In genomic region chr1:32013386-32014198, GRCh38 we compare ENCODE assay signal across 1 cellular context.
TF ChIP-seq lines count a peak whose summit lies in the region.

Gene KHDRBS1 (plus strand): TSS chr1:32013868. CDS start chr1:32013996, 128 bp downstream.

TF ChIP-seq in K562, 482 proteins besides CTCF, POLR2A, EP300 and RAD21 (continued from another document and continues in another):
- TF ChIP-seq CCNT2 (IDR thresholded peaks at IDR 0.05; ENCODE audit: borderline replicate concordance, extremely low read depth, insufficient read length, low read depth, low read length) (peak; percentile 78), NR0B1 (IDR thresholded peaks at IDR 0.05; ENCODE audit: partially characterized antibody) (no peak), ZBTB9 (CRISPR knock-in tag; IDR thresholded peaks at IDR 0.05) (0 out of 2 replicates have a peak, but pooled peaks have one; percentile 18), NRF1 (conservative IDR thresholded peaks at IDR 0.05 in 1 of 2, IDR thresholded peaks at IDR 0.05 in 1 of 2) (peak; percentile 100), SIN3B (IDR thresholded peaks at IDR 0.05; ENCODE audit: low read depth) (peak; percentile 81; the same call in 1 of the 2 replicates), HBP1 (CRISPR knock-in tag; IDR thresholded peaks at IDR 0.05) (peak; percentile 95; the same call in 1 of the 2 replicates), GATAD2B (IDR thresholded peaks at IDR 0.05; ENCODE audit: borderline replicate concordance) (peak; percentile 79), BCLAF1 (IDR thresholded peaks at IDR 0.05; ENCODE audit: borderline replicate concordance in 1 of 2, control insufficient read depth in 1 of 2, low read depth in 2 of 2, low read length in 1 of 2) (no peak), ETV5 (CRISPR knock-in tag; IDR thresholded peaks at IDR 0.05; ENCODE audit: low read depth) (peak; percentile 85; the same call in 1 of the 2 replicates), MBD2 (IDR thresholded peaks at IDR 0.05; ENCODE audit: borderline replicate concordance, low read depth) (no peak), SAFB2 (IDR thresholded peaks at IDR 0.05; ENCODE audit: borderline replicate concordance, low read depth, low read length, severe bottlenecking) (no peak), ATF1 (CRISPR knock-in tag; IDR thresholded peaks at IDR 0.05) (no peak), ATF1 (tag; IDR thresholded peaks at IDR 0.05) (peak; percentile 81), YY1 (IDR thresholded peaks at IDR 0.05; ENCODE audit: borderline replicate concordance in 1 of 3, control insufficient read depth in 1 of 3, extremely low read depth in 1 of 3, insufficient read depth in 3 of 3, insufficient read length in 1 of 3, insufficient replicate concordance in 2 of 3, low read depth in 1 of 3, low read length in 2 of 3) (peak in 1 of 3 experiments; percentile 51), OTX1 (CRISPR knock-in tag; IDR thresholded peaks at IDR 0.05) (no peak; the same call in none of the 2 replicates), SP2 (IDR thresholded peaks at IDR 0.05; ENCODE audit: extremely low read depth, low read depth, low read length, poor library complexity, severe bottlenecking) (no peak), GTF2A2 (tag; IDR thresholded peaks at IDR 0.05) (peak; percentile 28; the same call in 1 of the 2 replicates), ZNF766 (CRISPR knock-in tag; conservative IDR thresholded peaks at IDR 0.05) (peak; percentile 95), RBM39 (optimal IDR thresholded peaks at IDR 0.05; ENCODE audit: low read depth, low read length) (no peak), IFI16 (CRISPR knock-in tag; IDR thresholded peaks at IDR 0.05) (no peak), TBP (optimal IDR thresholded peaks at IDR 0.05; ENCODE audit: low read depth, low read length) (peak; percentile 73), AFF1 (IDR thresholded peaks at IDR 0.05; ENCODE audit: low read depth in 1 of 2, partially characterized antibody in 2 of 2) (peak in 1 of 2 experiments; percentile 70), FOXM1 (IDR thresholded peaks at IDR 0.05; ENCODE audit: low read depth) (peak; percentile 69), FOXM1 (CRISPR knock-in tag; IDR thresholded peaks at IDR 0.05; ENCODE audit: low read depth) (no peak; the same call in 1 of the 2 replicates), SAP30 (IDR thresholded peaks at IDR 0.05; ENCODE audit: borderline replicate concordance, insufficient read depth, low read depth, low read length, poor library complexity, severe bottlenecking) (peak; percentile 41), RB1 (IDR thresholded peaks at IDR 0.05; ENCODE audit: low read depth) (peak; percentile 70), VEZF1 (CRISPR knock-in tag; IDR thresholded peaks at IDR 0.05) (peak; percentile 92), CBX8 (IDR thresholded peaks at IDR 0.05; ENCODE audit: borderline replicate concordance, extremely low read depth, low read depth, low read length, poor library complexity, severe bottlenecking) (no peak)
- TF ChIP-seq, protein P1, sequence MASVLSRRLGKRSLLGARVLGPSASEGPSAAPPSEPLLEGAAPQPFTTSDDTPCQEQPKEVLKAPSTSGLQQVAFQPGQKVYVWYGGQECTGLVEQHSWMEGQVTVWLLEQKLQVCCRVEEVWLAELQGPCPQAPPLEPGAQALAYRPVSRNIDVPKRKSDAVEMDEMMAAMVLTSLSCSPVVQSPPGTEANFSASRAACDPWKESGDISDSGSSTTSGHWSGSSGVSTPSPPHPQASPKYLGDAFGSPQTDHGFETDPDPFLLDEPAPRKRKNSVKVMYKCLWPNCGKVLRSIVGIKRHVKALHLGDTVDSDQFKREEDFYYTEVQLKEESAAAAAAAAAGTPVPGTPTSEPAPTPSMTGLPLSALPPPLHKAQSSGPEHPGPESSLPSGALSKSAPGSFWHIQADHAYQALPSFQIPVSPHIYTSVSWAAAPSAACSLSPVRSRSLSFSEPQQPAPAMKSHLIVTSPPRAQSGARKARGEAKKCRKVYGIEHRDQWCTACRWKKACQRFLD (CRISPR knock-in tag; IDR thresholded peaks at IDR 0.05), result no peak
- TF ChIP-seq, protein P2, sequence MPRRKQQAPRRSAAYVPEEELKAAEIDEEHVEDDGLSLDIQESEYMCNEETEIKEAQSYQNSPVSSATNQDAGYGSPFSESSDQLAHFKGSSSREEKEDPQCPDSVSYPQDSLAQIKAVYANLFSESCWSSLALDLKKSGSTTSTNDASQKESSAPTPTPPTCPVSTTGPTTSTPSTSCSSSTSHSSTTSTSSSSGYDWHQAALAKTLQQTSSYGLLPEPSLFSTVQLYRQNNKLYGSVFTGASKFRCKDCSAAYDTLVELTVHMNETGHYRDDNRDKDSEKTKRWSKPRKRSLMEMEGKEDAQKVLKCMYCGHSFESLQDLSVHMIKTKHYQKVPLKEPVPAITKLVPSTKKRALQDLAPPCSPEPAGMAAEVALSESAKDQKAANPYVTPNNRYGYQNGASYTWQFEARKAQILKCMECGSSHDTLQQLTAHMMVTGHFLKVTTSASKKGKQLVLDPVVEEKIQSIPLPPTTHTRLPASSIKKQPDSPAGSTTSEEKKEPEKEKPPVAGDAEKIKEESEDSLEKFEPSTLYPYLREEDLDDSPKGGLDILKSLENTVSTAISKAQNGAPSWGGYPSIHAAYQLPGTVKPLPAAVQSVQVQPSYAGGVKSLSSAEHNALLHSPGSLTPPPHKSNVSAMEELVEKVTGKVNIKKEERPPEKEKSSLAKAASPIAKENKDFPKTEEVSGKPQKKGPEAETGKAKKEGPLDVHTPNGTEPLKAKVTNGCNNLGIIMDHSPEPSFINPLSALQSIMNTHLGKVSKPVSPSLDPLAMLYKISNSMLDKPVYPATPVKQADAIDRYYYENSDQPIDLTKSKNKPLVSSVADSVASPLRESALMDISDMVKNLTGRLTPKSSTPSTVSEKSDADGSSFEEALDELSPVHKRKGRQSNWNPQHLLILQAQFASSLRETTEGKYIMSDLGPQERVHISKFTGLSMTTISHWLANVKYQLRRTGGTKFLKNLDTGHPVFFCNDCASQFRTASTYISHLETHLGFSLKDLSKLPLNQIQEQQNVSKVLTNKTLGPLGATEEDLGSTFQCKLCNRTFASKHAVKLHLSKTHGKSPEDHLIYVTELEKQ (CRISPR knock-in tag; IDR thresholded peaks at IDR 0.05), result no peak
- TF ChIP-seq, protein P3, sequence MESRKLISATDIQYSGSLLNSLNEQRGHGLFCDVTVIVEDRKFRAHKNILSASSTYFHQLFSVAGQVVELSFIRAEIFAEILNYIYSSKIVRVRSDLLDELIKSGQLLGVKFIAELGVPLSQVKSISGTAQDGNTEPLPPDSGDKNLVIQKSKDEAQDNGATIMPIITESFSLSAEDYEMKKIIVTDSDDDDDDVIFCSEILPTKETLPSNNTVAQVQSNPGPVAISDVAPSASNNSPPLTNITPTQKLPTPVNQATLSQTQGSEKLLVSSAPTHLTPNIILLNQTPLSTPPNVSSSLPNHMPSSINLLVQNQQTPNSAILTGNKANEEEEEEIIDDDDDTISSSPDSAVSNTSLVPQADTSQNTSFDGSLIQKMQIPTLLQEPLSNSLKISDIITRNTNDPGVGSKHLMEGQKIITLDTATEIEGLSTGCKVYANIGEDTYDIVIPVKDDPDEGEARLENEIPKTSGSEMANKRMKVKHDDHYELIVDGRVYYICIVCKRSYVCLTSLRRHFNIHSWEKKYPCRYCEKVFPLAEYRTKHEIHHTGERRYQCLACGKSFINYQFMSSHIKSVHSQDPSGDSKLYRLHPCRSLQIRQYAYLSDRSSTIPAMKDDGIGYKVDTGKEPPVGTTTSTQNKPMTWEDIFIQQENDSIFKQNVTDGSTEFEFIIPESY (CRISPR knock-in tag; IDR thresholded peaks at IDR 0.05), result peak; percentile 67
- TF ChIP-seq, protein P4, sequence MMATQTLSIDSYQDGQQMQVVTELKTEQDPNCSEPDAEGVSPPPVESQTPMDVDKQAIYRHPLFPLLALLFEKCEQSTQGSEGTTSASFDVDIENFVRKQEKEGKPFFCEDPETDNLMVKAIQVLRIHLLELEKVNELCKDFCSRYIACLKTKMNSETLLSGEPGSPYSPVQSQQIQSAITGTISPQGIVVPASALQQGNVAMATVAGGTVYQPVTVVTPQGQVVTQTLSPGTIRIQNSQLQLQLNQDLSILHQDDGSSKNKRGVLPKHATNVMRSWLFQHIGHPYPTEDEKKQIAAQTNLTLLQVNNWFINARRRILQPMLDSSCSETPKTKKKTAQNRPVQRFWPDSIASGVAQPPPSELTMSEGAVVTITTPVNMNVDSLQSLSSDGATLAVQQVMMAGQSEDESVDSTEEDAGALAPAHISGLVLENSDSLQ (IDR thresholded peaks at IDR 0.05), result no peak
